In the genomic region with DNA sequence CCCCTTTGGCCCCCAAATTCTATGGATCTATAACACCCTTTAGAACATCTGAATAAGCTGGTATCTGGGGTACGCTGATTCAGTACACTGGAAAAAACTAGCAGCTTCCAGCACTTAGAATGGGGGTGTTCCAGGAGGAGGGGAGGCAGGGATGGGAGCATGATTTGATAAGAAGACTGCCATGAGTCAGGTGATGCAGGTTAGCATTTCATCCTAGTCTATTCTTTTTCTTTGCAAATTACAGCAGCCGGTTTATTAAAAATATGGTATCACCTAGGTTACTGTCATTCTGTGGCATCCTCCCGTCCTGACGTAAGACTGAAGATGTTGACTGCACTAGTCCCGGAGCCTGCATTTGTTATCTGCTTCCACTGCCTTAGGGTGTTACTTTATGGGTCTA, we compare ENCODE assay signal across 18 cellular contexts. TPM values are rescaled to one million over a fixed set of nuclear protein-coding genes. Genes with fewer than 3 reads are reported as not detected.
DNase-seq lines count a peak whose midpoint lies in the region; ATAC-seq and TF ChIP-seq lines count a peak whose summit lies in the region.
"Had no signal": no experiment of that assay in that cellular context is flagged by ENCODE, and none has a peak within 500 bp of the region (broad histone marks: within the 10 kb centered on the region; RNA-seq: fewer than 3 reads in every experiment).

No MANE protein-coding gene starts in this region.

- TF ChIP-seq CTCF in brain (conservative IDR thresholded peaks at IDR 0.05), result no peak
- TF ChIP-seq CTCF in dorsolateral prefrontal cortex (IDR thresholded peaks at IDR 0.05 in 54 of 56, conservative IDR thresholded peaks at IDR 0.05 in 2 of 56; ENCODE audit: low read depth in 1 of 56, partially characterized antibody in 56 of 56), result no peak
- TF ChIP-seq CTCF in osteocyte (IDR thresholded peaks at IDR 0.05), result no peak

- peaks cover 42% of the 10 kb centered on the region for H3K27me3 Mint-ChIP-seq in brain
- no peaks in the 10 kb centered on the region for H3K27me3 Mint-ChIP-seq in osteocyte (ENCODE audit: unreplicated experiment)

- H3K4me3 ChIP-seq in dorsolateral prefrontal cortex, result peak overlapping the region in 57 of 59 donors; percentile 3 to 70 (median 50)

- H3K4me3 Mint-ChIP-seq in brain (peak overlapping the region; percentile 30 to 86 (median 82)), osteocyte (ENCODE audit: unreplicated experiment) (no peak overlapping the region)
- H3K4me3 Mint-ChIP-seq: CD4-positive, alpha-beta T cell had no signal

- TF ChIP-seq POLR2A in GM18505 (IDR thresholded peaks at IDR 0.05; ENCODE audit: borderline replicate concordance, extremely low read depth, insufficient read depth, insufficient read length), result no peak

- H3K27ac ChIP-seq in dorsolateral prefrontal cortex, result peak overlapping the region in 21 of 59 donors; percentile 7 to 87 (median 38)
- H3K27ac ChIP-seq: C4-2B had no signal

- H3K27ac Mint-ChIP-seq in brain (peak overlapping the region in 1 of 5 experiments; percentile 92), osteocyte (ENCODE audit: unreplicated experiment) (no peak overlapping the region)
- H3K27ac Mint-ChIP-seq: CD4-positive, alpha-beta T cell; H9 had no signal

- H3K36me3 Mint-ChIP-seq in brain (no peaks in the 10 kb centered on the region), osteocyte (ENCODE audit: unreplicated experiment) (no peaks in the 10 kb centered on the region)

- no peaks in the 10 kb centered on the region for H3K9me3 Mint-ChIP-seq in brain
- H3K9me3 Mint-ChIP-seq in osteocyte (ENCODE audit: unreplicated experiment), result no peaks in the 10 kb centered on the region
- H3K9me3 Mint-ChIP-seq: H9 had no signal

- peaks cover 27% of the 10 kb centered on the region for H3K4me1 Mint-ChIP-seq in brain
- H3K4me1 Mint-ChIP-seq in osteocyte (ENCODE audit: unreplicated experiment), result no peaks in the 10 kb centered on the region

- H3K27me3 ChIP-seq in dorsolateral prefrontal cortex, result peaks cover 0 to 32% (median 7%) of the 10 kb centered on the region in 45 donors

- intact Hi-C loops in dorsolateral prefrontal cortex (cut with DNase I), result no loop called here

- DNase-seq in dorsolateral prefrontal cortex (peak in 1 of 10 donors; percentile 25), osteocyte (ENCODE audit: extremely low spot score, unreplicated experiment) (peak; percentile 17), NCI-H2081 treated with DMSO at 0.1 percent for 48 hours (lab: John Stamatoyannopoulos, UW) (no peak), NCI-H1436 treated with DMSO at 0.1 percent for 48 hours (lab: John Stamatoyannopoulos, UW) (no peak)
- no peak for DNase-seq in activated effector memory CD4-positive, alpha-beta T cell treated with anti-CD3 and anti-CD28 coated beads, Interleukin-2, amount 50 U/mL, for 16 hours
- DNase-seq: ACHN; Caco-2; CD4-positive, alpha-beta T cell; DMS153; DMS79; GF-D8; H9 had no signal

- ATAC-seq in GM18505 (IDR thresholded peaks at IDR 0.05; ENCODE audit: unreplicated experiment), result no peak

RNA-seq across cellular contexts. Expression of a gene that starts 1.8 kb away (rescaled TPM):
- 2.1 TPM for polyA plus RNA-seq in brain (ENCODE audit: insufficient read depth, low read depth, low replicate concordance)
- total RNA-seq in dorsolateral prefrontal cortex, result 10 to 100 TPM in 104 of 120 experiments, 1 to 10 TPM in 16; 4.8 to 30.1 (median 15.6) TPM
- not detected in 2 replicates for total RNA-seq in osteocyte
- total RNA-seq: Caco-2; CD4-positive, alpha-beta T cell; Daoy; H1; H9 had no signal
- polyA plus RNA-seq: BJ had no signal
